1 cellular context compared by ENCODE assay signal in the genomic region with DNA sequence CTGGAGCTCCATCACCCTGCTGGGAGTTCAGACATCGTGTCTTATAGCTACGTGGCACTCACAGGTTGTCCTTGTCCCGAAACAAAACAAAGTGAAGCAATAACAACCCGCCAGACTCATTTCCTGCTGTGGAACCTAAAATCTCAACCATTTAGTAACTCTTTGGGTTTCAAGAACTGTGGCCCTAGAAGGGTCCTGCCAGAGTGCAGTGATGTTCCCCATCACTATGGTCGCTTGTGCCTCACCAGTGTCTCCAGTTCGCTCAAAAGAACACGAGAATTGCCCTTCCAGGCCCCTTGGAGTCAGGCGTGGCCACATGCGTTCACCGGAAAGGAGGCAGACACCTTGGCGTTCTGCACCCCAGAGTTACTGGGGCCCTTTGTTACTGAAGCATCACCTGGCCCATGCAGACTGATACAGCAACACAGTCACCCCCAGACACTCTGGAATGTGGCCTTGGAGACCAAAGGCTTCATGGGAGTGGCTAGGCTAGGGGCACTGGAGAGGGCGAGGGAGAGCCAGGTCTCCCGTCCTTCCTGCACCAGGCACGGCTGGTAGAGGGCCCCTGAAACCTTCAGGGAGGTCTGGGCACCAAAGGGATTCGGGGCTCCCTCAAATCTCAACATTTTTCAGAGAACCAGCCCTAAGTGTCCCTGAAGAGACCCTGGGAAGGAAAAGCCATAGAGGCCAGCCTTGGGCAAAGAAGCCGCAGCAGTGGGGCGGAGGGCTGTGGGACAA.
TF ChIP-seq lines count a peak whose summit lies in the region.

No MANE protein-coding gene starts in this region.

TF ChIP-seq in WTC11, 78 proteins besides CTCF, POLR2A, EP300 and RAD21 (continued from another document):
- TF ChIP-seq, protein P1, sequence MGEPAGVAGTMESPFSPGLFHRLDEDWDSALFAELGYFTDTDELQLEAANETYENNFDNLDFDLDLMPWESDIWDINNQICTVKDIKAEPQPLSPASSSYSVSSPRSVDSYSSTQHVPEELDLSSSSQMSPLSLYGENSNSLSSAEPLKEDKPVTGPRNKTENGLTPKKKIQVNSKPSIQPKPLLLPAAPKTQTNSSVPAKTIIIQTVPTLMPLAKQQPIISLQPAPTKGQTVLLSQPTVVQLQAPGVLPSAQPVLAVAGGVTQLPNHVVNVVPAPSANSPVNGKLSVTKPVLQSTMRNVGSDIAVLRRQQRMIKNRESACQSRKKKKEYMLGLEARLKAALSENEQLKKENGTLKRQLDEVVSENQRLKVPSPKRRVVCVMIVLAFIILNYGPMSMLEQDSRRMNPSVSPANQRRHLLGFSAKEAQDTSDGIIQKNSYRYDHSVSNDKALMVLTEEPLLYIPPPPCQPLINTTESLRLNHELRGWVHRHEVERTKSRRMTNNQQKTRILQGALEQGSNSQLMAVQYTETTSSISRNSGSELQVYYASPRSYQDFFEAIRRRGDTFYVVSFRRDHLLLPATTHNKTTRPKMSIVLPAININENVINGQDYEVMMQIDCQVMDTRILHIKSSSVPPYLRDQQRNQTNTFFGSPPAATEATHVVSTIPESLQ (CRISPR knock-in tag; IDR thresholded peaks at IDR 0.05) = no peak
